Comparison of ENCODE assay signal across 20 cellular contexts in the genomic region with DNA sequence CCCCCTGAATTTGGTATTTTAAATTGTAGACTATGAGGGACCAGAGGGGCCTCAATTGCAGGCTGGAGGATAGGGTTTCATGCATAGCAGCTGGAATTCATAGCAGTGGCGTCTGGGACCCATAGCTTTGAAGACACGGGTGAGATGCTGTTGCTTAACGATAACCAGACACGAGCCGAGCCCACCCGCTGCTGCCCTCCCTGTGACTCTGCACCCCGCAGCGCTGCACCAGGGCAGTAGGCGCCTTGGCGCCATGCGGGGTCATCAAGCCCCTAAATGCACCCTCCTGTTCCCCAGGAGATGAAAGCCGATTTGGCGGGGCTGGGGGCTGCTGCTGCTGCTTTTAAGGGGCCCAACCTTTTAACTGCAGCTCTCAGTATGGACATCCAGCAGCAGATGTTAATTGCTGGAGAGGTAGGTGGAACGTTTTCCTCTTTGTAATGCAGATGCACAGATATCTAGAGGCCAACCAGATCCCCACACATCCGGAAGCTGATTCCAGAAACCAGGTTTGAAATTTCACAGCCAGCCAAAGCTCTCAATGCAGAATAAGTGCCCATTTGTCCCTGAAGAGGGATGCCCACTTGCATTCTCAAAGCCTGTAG.
DNase-seq lines count a peak whose midpoint lies in the region; ATAC-seq lines count a peak whose summit lies in the region.
"Had no signal": no experiment of that assay in that cellular context is flagged by ENCODE, and none has a peak within 500 bp of the region (broad histone marks: within the 10 kb centered on the region; RNA-seq: fewer than 3 reads in every experiment).

No MANE protein-coding gene starts in this region.

- peak overlapping the region; percentile 75 for H3K27ac ChIP-seq in subcutaneous abdominal adipose tissue (ENCODE audit: low read depth, low read length)
- H3K27ac ChIP-seq: foreskin keratinocyte, parathyroid adenoma had no signal

- ATAC-seq in stimulated activated naive CD8-positive, alpha-beta T cell treated with anti-CD3 and anti-CD28 coated beads, Interleukin-15, amount 100 ng/mL, for 72 hours, result no peak
- ATAC-seq in GM21515 (IDR thresholded peaks at IDR 0.05; ENCODE audit: unreplicated experiment), result no peak
- ATAC-seq: foreskin keratinocyte, GM12878, left ventricle myocardium superior had no signal

- H3K27me3 Mint-ChIP-seq in stimulated activated naive CD8-positive, alpha-beta T cell treated with anti-CD3 and anti-CD28 coated beads, Interleukin-15, amount 100 ng/mL, for 72 hours, result peaks cover 8% of the 10 kb centered on the region

- H3K4me1 Mint-ChIP-seq in stimulated activated naive CD8-positive, alpha-beta T cell treated with anti-CD3 and anti-CD28 coated beads, Interleukin-15, amount 100 ng/mL, for 72 hours, result no peaks in the 10 kb centered on the region

- H3K9ac ChIP-seq in subcutaneous abdominal adipose tissue (ENCODE audit: low read length in 5 of 5), result no peak overlapping the region
- H3K9ac ChIP-seq: parathyroid adenoma had no signal

- peaks cover 4 to 50% (median 43%) of the 10 kb centered on the region in 5 donors for H3K4me1 ChIP-seq in subcutaneous abdominal adipose tissue (ENCODE audit: control insufficient read depth in 5 of 5, insufficient read depth in 5 of 5, low read length in 5 of 5)
- H3K4me1 ChIP-seq: foreskin keratinocyte, parathyroid adenoma had no signal

- H3K4me3 Mint-ChIP-seq in stimulated activated naive CD8-positive, alpha-beta T cell treated with anti-CD3 and anti-CD28 coated beads, Interleukin-15, amount 100 ng/mL, for 72 hours, result no peak overlapping the region
- H3K4me3 Mint-ChIP-seq: activated naive CD4-positive, alpha-beta T cell treated with anti-CD3 and anti-CD28 coated beads for 36 hours had no signal

- H3K9me3 Mint-ChIP-seq in stimulated activated naive CD8-positive, alpha-beta T cell treated with anti-CD3 and anti-CD28 coated beads, Interleukin-15, amount 100 ng/mL, for 72 hours, result peaks cover 0 to 6% of the 10 kb centered on the region in 2 donors
- H3K9me3 Mint-ChIP-seq: activated naive CD4-positive, alpha-beta T cell treated with anti-CD3 and anti-CD28 coated beads for 36 hours had no signal

- H3K27ac Mint-ChIP-seq in stimulated activated naive CD8-positive, alpha-beta T cell treated with anti-CD3 and anti-CD28 coated beads, Interleukin-15, amount 100 ng/mL, for 72 hours, result no peak overlapping the region
- H3K27ac Mint-ChIP-seq: activated naive CD4-positive, alpha-beta T cell treated with anti-CD3 and anti-CD28 coated beads for 36 hours had no signal

- H3K27me3 ChIP-seq in subcutaneous abdominal adipose tissue (ENCODE audit: control insufficient read depth in 5 of 5, insufficient read depth in 4 of 5, low read length in 5 of 5), result no peaks in the 10 kb centered on the region
- H3K27me3 ChIP-seq: foreskin keratinocyte had no signal

- DNase-seq in NCI-H2227 treated with DMSO at 0.1 percent for 48 hours (lab: John Stamatoyannopoulos, UW) (peak; percentile 8), NCI-H2227 (lab: John Stamatoyannopoulos, UW; ENCODE audit: unreplicated experiment) (no peak), brain pericyte (ENCODE audit: low read depth, low spot score) (peak; percentile 46), medulla oblongata (ENCODE audit: extremely low spot score) (peak; percentile 27), ecto neural progenitor cell (ENCODE audit: low spot score) (no peak)
- DNase-seq in stimulated activated naive CD8-positive, alpha-beta T cell treated with anti-CD3 and anti-CD28 coated beads, Interleukin-15, amount 100 ng/mL, for 72 hours, result no peak
- DNase-seq: activated CD4-positive, alpha-beta T cell treated with anti-CD3 and anti-CD28 coated beads, Interleukin-2, amount 50 U/mL, for 48 hours; activated naive CD4-positive, alpha-beta T cell treated with anti-CD3 and anti-CD28 coated beads for 36 hours; activated T-cell treated with anti-CD3 and anti-CD28 coated beads, Interleukin-2, amount 50 U/mL, for 1 hour; anterior cingulate cortex; foreskin keratinocyte; GDM1; left ventricle myocardium superior; MM.1S; NCI-H1694; T-helper 1 cell had no signal

- H3K36me3 ChIP-seq in subcutaneous abdominal adipose tissue (ENCODE audit: control insufficient read depth in 5 of 5, insufficient read depth in 5 of 5, low read length in 5 of 5), result peaks cover 0 to 5% (median 0%) of the 10 kb centered on the region in 5 donors

- H3K9me3 ChIP-seq in subcutaneous abdominal adipose tissue (ENCODE audit: control insufficient read depth in 5 of 5, low read length in 5 of 5), result no peaks in the 10 kb centered on the region

- no peak overlapping the region for H3K4me3 ChIP-seq in subcutaneous abdominal adipose tissue (ENCODE audit: low read depth in 1 of 5, low read length in 5 of 5)
- H3K4me3 ChIP-seq: GM12878 had no signal

Comparison
In these comparisons a context has a peak if more than half of its experiments do, and no peak if none do; other contexts are left out.
1. DNase-seq: peak in NCI-H2227 treated with DMSO at 0.1 percent for 48 hours (single experiment), brain pericyte (single experiment) and medulla oblongata (single experiment); none in NCI-H2227 (single experiment), ecto neural progenitor cell (single experiment) and stimulated activated naive CD8-positive, alpha-beta T cell treated with anti-CD3 and anti-CD28 coated beads, Interleukin-15, amount 100 ng/mL, for 72 hours (0 of 2).